Comparison of ENCODE assay signal across 8 cellular contexts in genomic region chrX:49073641-49074575, GRCh38. TPM values are rescaled to one million over a fixed set of nuclear protein-coding genes. Genes with fewer than 3 reads are reported as not detected.
A peak's percentile ranks its signal among the peaks of the same experiment; 100 is the strongest.
DNase-seq lines count a peak whose midpoint lies in the region; ATAC-seq and TF ChIP-seq lines count a peak whose summit lies in the region.

A gene with protein sequence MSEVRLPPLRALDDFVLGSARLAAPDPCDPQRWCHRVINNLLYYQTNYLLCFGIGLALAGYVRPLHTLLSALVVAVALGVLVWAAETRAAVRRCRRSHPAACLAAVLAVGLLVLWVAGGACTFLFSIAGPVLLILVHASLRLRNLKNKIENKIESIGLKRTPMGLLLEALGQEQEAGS (minus strand): TSS chrX:49074002. CDS start chrX:49073987, 15 bp downstream.

- TF ChIP-seq CTCF in AG09319 (IDR thresholded peaks at IDR 0.05; ENCODE audit: low read depth, low read length) = no peak

- peak; percentile 91 for ATAC-seq in HG03521 (IDR thresholded peaks at IDR 0.05; ENCODE audit: unreplicated experiment)

- in situ Hi-C loops in endometrial microvascular endothelial cells (cut with HindIII; ENCODE audit: inconsistent ontology term, low pct_unique_long_range_greater_than_20kb, low sequenced_read_pairs) = no loop called here

- DNase-seq in AG09319 (ENCODE audit: extremely low read depth, low read depth) = peak; percentile 72
- peak; percentile 88 for DNase-seq in GM19238 (ENCODE audit: insufficient read length, low spot score)
- peak; percentile 87 for DNase-seq in NK-92 treated with Interleukin-12 subunit alpha and Interleukin-12 subunit beta, amount 100 ng/mL, for 24 hours (lab: John Stamatoyannopoulos, UW)
- peak; percentile 90 for DNase-seq in activated CD8-positive, alpha-beta memory T cell treated with anti-CD3 and anti-CD28 coated beads, Interleukin-2, amount 50 U/mL, for 48 hours
- DNase-seq in mesenteric fat pad (ENCODE audit: low spot score) = peak; percentile 95
- DNase-seq in stimulated activated CD8-positive, alpha-beta memory T cell treated with anti-CD3 and anti-CD28 coated beads, Interleukin-15, amount 100 ng/mL, for 1 hour (ENCODE audit: low read depth) = peak; percentile 70

RNA-seq across cellular contexts. Expression of the gene that starts here (rescaled TPM):
- 11.2 TPM for total RNA-seq in endometrial microvascular endothelial cells (ENCODE audit: inconsistent ontology term)
- total RNA-seq in mesenteric fat pad = 20.7 TPM

Comparison
In these comparisons a context has a peak if more than half of its experiments do, and no peak if none do; other contexts are left out.
1. Peak in every context shown above with its lines: DNase-seq and ATAC-seq.